In genomic region chr19:19458110-19458816, GRCh38 we compare ENCODE assay signal across 1 cellular context.
TF ChIP-seq lines count a peak whose summit lies in the region.

No MANE protein-coding gene starts in this region.

TF ChIP-seq in HepG2, 621 proteins besides CTCF, POLR2A, EP300 and RAD21:
- TF ChIP-seq NKX3-1 (CRISPR knock-in tag; IDR thresholded peaks at IDR 0.05) (no peak), ZBTB39 (CRISPR knock-in tag; IDR thresholded peaks at IDR 0.05) (no peak), GLI4 (CRISPR knock-in tag; IDR thresholded peaks at IDR 0.05; ENCODE audit: borderline replicate concordance) (no peak), ZNF333 (CRISPR knock-in tag; IDR thresholded peaks at IDR 0.05; ENCODE audit: borderline replicate concordance) (no peak), ZNF580 (CRISPR knock-in tag; IDR thresholded peaks at IDR 0.05; ENCODE audit: borderline replicate concordance, low read depth) (no peak), GTF2F1 (IDR thresholded peaks at IDR 0.05; ENCODE audit: low read length) (no peak), SRSF9 (IDR thresholded peaks at IDR 0.05; ENCODE audit: borderline replicate concordance, insufficient read depth, low read depth, low read length, poor library complexity, severe bottlenecking) (no peak), MED13 (CRISPR knock-in tag; IDR thresholded peaks at IDR 0.05) (no peak), ZFYVE20 (CRISPR knock-in tag; IDR thresholded peaks at IDR 0.05; ENCODE audit: borderline replicate concordance, low read depth) (no peak), ZNF33B (CRISPR knock-in tag; IDR thresholded peaks at IDR 0.05) (no peak), CERS6 (CRISPR knock-in tag; IDR thresholded peaks at IDR 0.05) (no peak), GZF1 (CRISPR knock-in tag; IDR thresholded peaks at IDR 0.05) (no peak), FOXO4 (CRISPR knock-in tag; conservative IDR thresholded peaks at IDR 0.05) (no peak), ZSCAN30 (CRISPR knock-in tag; IDR thresholded peaks at IDR 0.05) (no peak), ZBTB46 (CRISPR knock-in tag; IDR thresholded peaks at IDR 0.05; ENCODE audit: borderline replicate concordance) (no peak), ETS1 (CRISPR knock-in tag; IDR thresholded peaks at IDR 0.05) (no peak), MTF2 (CRISPR knock-in tag; IDR thresholded peaks at IDR 0.05; ENCODE audit: borderline replicate concordance) (no peak), TCF12 (IDR thresholded peaks at IDR 0.05) (no peak), TCF12 (CRISPR knock-in tag; IDR thresholded peaks at IDR 0.05) (no peak), ZSCAN5A (CRISPR knock-in tag; IDR thresholded peaks at IDR 0.05; ENCODE audit: borderline replicate concordance) (no peak), KLF6 (CRISPR knock-in tag; IDR thresholded peaks at IDR 0.05) (no peak)
TF ChIP-seq in HepG2: peak in this region for 0.
